ENCODE assay signal across 8 cellular contexts in the genomic region with DNA sequence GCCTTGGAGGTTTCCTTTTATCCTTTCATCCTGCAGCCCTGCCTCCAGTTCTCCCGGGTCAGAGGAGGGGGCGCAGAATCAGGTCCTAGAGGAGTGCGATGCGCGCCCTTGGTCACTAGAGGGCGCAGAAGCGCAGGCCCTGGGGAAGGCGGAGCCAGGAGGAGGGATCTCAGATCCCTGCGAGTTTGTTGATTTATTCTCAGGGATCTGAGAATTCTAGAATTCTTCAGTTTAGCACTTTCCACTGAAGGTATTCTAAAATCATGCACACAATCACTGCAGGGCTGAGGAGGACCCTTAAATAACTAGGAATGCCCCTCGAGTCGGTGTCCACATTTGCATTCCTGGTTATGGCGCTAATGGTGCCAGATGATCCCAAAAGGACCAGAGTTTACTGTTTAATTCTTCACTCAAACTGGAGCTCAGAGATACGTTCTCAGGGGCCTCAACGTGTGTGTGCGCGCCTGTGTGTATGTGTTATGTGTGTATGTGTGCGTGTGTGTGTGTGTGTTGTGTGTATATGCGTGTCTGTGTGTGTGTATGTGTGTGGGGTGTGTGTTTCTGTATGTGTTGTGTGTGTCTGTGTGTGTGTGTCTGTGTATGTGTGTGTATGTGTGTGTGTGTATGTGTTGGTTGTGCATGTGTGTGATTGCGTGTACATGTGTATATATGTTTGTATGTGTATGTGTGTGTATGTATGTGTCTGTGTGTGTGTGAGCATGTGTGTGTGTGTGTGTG. TPM values are rescaled to one million over a fixed set of nuclear protein-coding genes. Genes with fewer than 3 reads are reported as not detected.
DNase-seq lines count a peak whose midpoint lies in the region; ATAC-seq lines count a peak whose summit lies in the region.

No MANE protein-coding gene starts in this region.

- H3K4me3 ChIP-seq in HUES48 (ENCODE audit: low read depth, low read length): peak overlapping the region; percentile 26; the same call in 1 of the 2 replicates

- no peaks in the 10 kb centered on the region for H3K36me3 ChIP-seq in HUES48 (ENCODE audit: control insufficient read depth, insufficient read depth, low read length)

- H3K27ac ChIP-seq in HUES48 (ENCODE audit: low read depth, low read length): peak overlapping the region; percentile 33

- no peaks in the 10 kb centered on the region for H3K9me3 ChIP-seq in HUES48 (ENCODE audit: control insufficient read depth, insufficient read depth, low read length)

- peaks cover 4% of the 10 kb centered on the region; the same call in 1 of the 2 replicates for H3K4me1 ChIP-seq in HUES48 (ENCODE audit: control insufficient read depth, insufficient read depth, low read length)

- H3K9ac ChIP-seq in HUES48 (ENCODE audit: low read depth, low read length): no peak overlapping the region

- no peaks in the 10 kb centered on the region for H3K27me3 ChIP-seq in HUES48 (ENCODE audit: control insufficient read depth, insufficient read depth, low read length)

- ATAC-seq in GM21447 (IDR thresholded peaks at IDR 0.05; ENCODE audit: unreplicated experiment): peak; percentile 76

- DNase-seq in Daoy (ENCODE audit: low read depth): peak; percentile 76
- peak; percentile 72 for DNase-seq in SK-MEL-5 (ENCODE audit: low read depth, low spot score)
- DNase-seq in activated naive CD4-positive, alpha-beta T cell treated with anti-CD3 and anti-CD28 coated beads, Interleukin-2, amount 50 U/mL, for 16 hours: peak; percentile 65
- DNase-seq in cardiac septum (ENCODE audit: low spot score): peak; percentile 81
- DNase-seq in renal cortical epithelial cell (ENCODE audit: low read depth): peak; percentile 34
- no peak for DNase-seq in ureter (ENCODE audit: low spot score)

- in situ Hi-C loops in SK-MEL-5 (cut with HindIII; ENCODE audit: low pct_unique_long_range_greater_than_20kb, low sequenced_read_pairs): no loop called here

- intact Hi-C loops in cardiac septum (cut with DNase I): no loop called here

RNA-seq across cellular contexts. Expression of a gene that starts 6.9 kb away (rescaled TPM):
- 104 and 125 TPM in 2 replicates for total RNA-seq in Daoy (2014; rRNA removed; shearing (Covaris generic))
- total RNA-seq in SK-MEL-5 (2014; rRNA removed; shearing (Covaris generic)): 73.4 and 73.6 TPM in 2 replicates
- polyA plus RNA-seq in SK-MEL-5 (2015; cell fraction: cytosol; rRNA removed): 58.7 and 63.8 TPM in 2 replicates
- 118 and 129 TPM in 2 replicates for polyA plus RNA-seq in SK-MEL-5 (2015; cell fraction: nucleus; rRNA removed)
- total RNA-seq in cardiac septum (52.2 TPM), renal cortical epithelial cell (78.5 and 117 TPM in 2 replicates), ureter (87.3 TPM)
